In genomic region chrX:16603822-16604221, GRCh38 we compare ENCODE assay signal across 14 cellular contexts. TPM values are rescaled to one million over a fixed set of nuclear protein-coding genes. Genes with fewer than 3 reads are reported as not detected.
A peak's percentile ranks its signal among the peaks of the same experiment; 100 is the strongest.
DNase-seq lines count a peak whose midpoint lies in the region; ATAC-seq and TF ChIP-seq lines count a peak whose summit lies in the region.
"Had no signal": no experiment of that assay in that cellular context is flagged by ENCODE, and none has a peak within 500 bp of the region (broad histone marks: within the 10 kb centered on the region; RNA-seq: fewer than 3 reads in every experiment).

No MANE protein-coding gene starts in this region.

- intact Hi-C loops in left lung (cut with DNase I): no loop called here

- no peaks in the 10 kb centered on the region for H3K36me3 Mint-ChIP-seq in HFFc6 (ENCODE audit: low read depth)
- H3K36me3 Mint-ChIP-seq in activated naive CD8-positive, alpha-beta T cell treated with anti-CD3 and anti-CD28 coated beads for 36 hours: no peaks in the 10 kb centered on the region

- no peaks in the 10 kb centered on the region for H3K9me3 Mint-ChIP-seq in HFFc6
- H3K9me3 Mint-ChIP-seq in activated naive CD8-positive, alpha-beta T cell treated with anti-CD3 and anti-CD28 coated beads for 36 hours: no peaks in the 10 kb centered on the region

- no peaks in the 10 kb centered on the region for H3K9me3 ChIP-seq in left lung

- TF ChIP-seq CTCF in AG10803 (conservative IDR thresholded peaks at IDR 0.05; ENCODE audit: low read length) (no peak), HFFc6 (IDR thresholded peaks at IDR 0.05) (no peak), left lung (IDR thresholded peaks at IDR 0.05) (no peak)

- no peaks in the 10 kb centered on the region for H3K4me1 ChIP-seq in left lung

- H3K36me3 ChIP-seq in left lung: no peaks in the 10 kb centered on the region

- H3K27me3 ChIP-seq in left lung: no peaks in the 10 kb centered on the region

- H3K27ac Mint-ChIP-seq in HFFc6: peak overlapping the region; percentile 74
- peak overlapping the region; percentile 91 for H3K27ac Mint-ChIP-seq in activated naive CD8-positive, alpha-beta T cell treated with anti-CD3 and anti-CD28 coated beads for 36 hours

- H3K4me3 ChIP-seq in AG10803 (ENCODE audit: low read length) (no peak overlapping the region), left lung (no peak overlapping the region)
- H3K4me3 ChIP-seq: skin epidermis had no signal

- H3K27ac ChIP-seq in left lung: no peak overlapping the region

- ATAC-seq in left lung: no peak
- no peak for ATAC-seq in HG03457 (IDR thresholded peaks at IDR 0.05; ENCODE audit: unreplicated experiment)

- no peak overlapping the region; the same call in 1 of the 2 replicates for H3K4me3 Mint-ChIP-seq in HFFc6
- peak overlapping the region; percentile 44 for H3K4me3 Mint-ChIP-seq in activated naive CD8-positive, alpha-beta T cell treated with anti-CD3 and anti-CD28 coated beads for 36 hours

- DNase-seq in AG10803 (ENCODE audit: low read depth) (peak; percentile 11), HFFc6 (no peak), lung microvascular endothelial cell (ENCODE audit: low read depth in 2 of 2) (peak; percentile 19 to 55), left lung (no peak), NCI-H2171 (lab: John Stamatoyannopoulos, UW) (no peak), NCI-H128 (lab: John Stamatoyannopoulos, UW; ENCODE audit: unreplicated experiment) (no peak)
- no peak for DNase-seq in activated naive CD8-positive, alpha-beta T cell treated with anti-CD3 and anti-CD28 coated beads for 36 hours
- DNase-seq: activated CD8-positive, alpha-beta memory T cell treated with anti-CD3 and anti-CD28 coated beads, Interleukin-2, amount 50 U/mL, for 4 hours; mesendoderm; NCI-H1930 had no signal

- H3K27me3 Mint-ChIP-seq in HFFc6 (ENCODE audit: insufficient read depth): no peaks in the 10 kb centered on the region; the same call in 1 of the 2 replicates
- no peaks in the 10 kb centered on the region for H3K27me3 Mint-ChIP-seq in activated naive CD8-positive, alpha-beta T cell treated with anti-CD3 and anti-CD28 coated beads for 36 hours

- peaks cover 19% of the 10 kb centered on the region for H3K4me1 Mint-ChIP-seq in HFFc6 (ENCODE audit: low read depth)
- H3K4me1 Mint-ChIP-seq in activated naive CD8-positive, alpha-beta T cell treated with anti-CD3 and anti-CD28 coated beads for 36 hours: peaks cover 20% of the 10 kb centered on the region

RNA-seq across cellular contexts. Expression of gene S100G, which starts 46.1 kb away (rescaled TPM):
- total RNA-seq in HFFc6 (2021; fragmentation: NEBNext Ultra II Directional; extraction: Animal tissue kit (Norgen Biotek cat#: 25700)): not detected
- not detected for total RNA-seq in activated naive CD8-positive, alpha-beta T cell treated with anti-CD3 and anti-CD28 coated beads for 36 hours
- total RNA-seq in lung microvascular endothelial cell: not detected in 2 replicates
- under 1 TPM in 1 of 2 donors, not detected in 1; 0.64 TPM for total RNA-seq in left lung
- total RNA-seq: cerebellum; T-helper 2 cell treated with Interferon-gamma antibody and Interleukin-4, amounts not matched to agents 100 ng/mL and 5 ng/mL, for 36 hours had no signal

Comparison
In these comparisons a context has a peak if more than half of its experiments do, and no peak if none do; other contexts are left out.
1. DNase-seq: peak in AG10803 (single experiment) and lung microvascular endothelial cell (2 of 2); none in HFFc6 (single experiment), activated naive CD8-positive, alpha-beta T cell treated with anti-CD3 and anti-CD28 coated beads for 36 hours (single experiment), left lung (0 of 2), NCI-H2171 (single experiment) and NCI-H128 (single experiment).